Comparison of ENCODE assay signal across 38 cellular contexts in genomic region chr1:37090671-37091070, GRCh38. TPM values are rescaled to one million over a fixed set of nuclear protein-coding genes. Genes with fewer than 3 reads are reported as not detected.
DNase-seq lines count a peak whose midpoint lies in the region; ATAC-seq, FAIRE-seq and TF ChIP-seq lines count a peak whose summit lies in the region.
"Had no signal": no experiment of that assay in that cellular context is flagged by ENCODE, and none has a peak within 500 bp of the region (broad histone marks: within the 10 kb centered on the region; RNA-seq: fewer than 3 reads in every experiment).

No MANE protein-coding gene starts in this region.

- H3K36me3 ChIP-seq in HepG2 (replicated peaks in 1 of 2; ENCODE audit: control insufficient read depth in 1 of 2, insufficient read depth in 2 of 2, low read length in 2 of 2): no peaks in the 10 kb centered on the region
- no peaks in the 10 kb centered on the region for H3K36me3 ChIP-seq in right lobe of liver
- no peaks in the 10 kb centered on the region for H3K36me3 ChIP-seq in IMR-90 (ENCODE audit: control insufficient read depth, insufficient read depth, low read length)
- H3K36me3 ChIP-seq in K562 (ENCODE audit: control insufficient read depth, insufficient read depth, low read length): no peaks in the 10 kb centered on the region
- H3K36me3 ChIP-seq in right atrium auricular region: no peaks in the 10 kb centered on the region
- H3K36me3 ChIP-seq: BE2C; BLaER1; BLaER1 treated with 17β-estradiol and CSF1 and Interleukin-3, amounts not matched to agents 10 nM and 100 nM had no signal

- no peak overlapping the region for H4K91ac ChIP-seq in IMR-90 (ENCODE audit: insufficient read depth, low read depth, low read length)

- TF ChIP-seq EP300 in HepG2 (IDR thresholded peaks at IDR 0.05; ENCODE audit: low read depth in 2 of 2, low read length in 2 of 2) (no peak), HepG2 (CRISPR knock-in tag; IDR thresholded peaks at IDR 0.05; ENCODE audit: borderline replicate concordance) (no peak), A549 (IDR thresholded peaks at IDR 0.05) (no peak), K562 (IDR thresholded peaks at IDR 0.05; ENCODE audit: low read length) (no peak)

- DNase-seq in HepG2 (ENCODE audit: low spot score) (no peak), right lobe of liver (no peak), A549 (ENCODE audit: low read depth in 1 of 2, low spot score in 1 of 2) (no peak), IMR-90 (no peak), K562 (ENCODE audit: extremely low read depth in 1 of 4, low spot score in 3 of 4) (no peak), right atrium auricular region (ENCODE audit: low spot score) (no peak)
- no peak for DNase-seq in activated CD4-positive, alpha-beta T cell treated with anti-CD3 and anti-CD28 coated beads, Interleukin-2, amount 50 U/mL, for 48 hours
- DNase-seq: 8988T; ACHN; AML-193; BE2C; C1 segment of cervical spinal cord; Caco-2; Calu3; CD4-positive, alpha-beta memory T cell; CD4-positive, alpha-beta T cell; CD4-positive, CD25-positive, alpha-beta regulatory T cell; CD8-positive, alpha-beta memory T cell; CD8-positive, alpha-beta T cell; COR-L47; DMS 273 treated with DMSO at 0.1 percent for 48 hours; DMS153; DMS53; DMS79; DMS79 treated with DMSO at 0.1 percent for 48 hours; DND-41; EL had no signal

- no peaks in the 10 kb centered on the region for H3K79me1 ChIP-seq in IMR-90 (ENCODE audit: low read depth in 1 of 2, low read length in 2 of 2)

- H2BK5ac ChIP-seq in IMR-90 (ENCODE audit: low read depth, low read length, poor library complexity, severe bottlenecking): no peak overlapping the region

- no peak overlapping the region for H4K5ac ChIP-seq in IMR-90 (ENCODE audit: low read depth, low read length)

- H3K4me3 ChIP-seq in HepG2 (replicated peaks in 1 of 3; ENCODE audit: insufficient read depth in 1 of 3, low read depth in 2 of 3, low read length in 3 of 3) (no peak overlapping the region), right lobe of liver (no peak overlapping the region), A549 (no peak overlapping the region), IMR-90 (ENCODE audit: insufficient read depth, low read depth, low read length) (no peak overlapping the region), K562 (no peak overlapping the region), right atrium auricular region (no peak overlapping the region)
- H3K4me3 ChIP-seq: BLaER1; BLaER1 treated with 17β-estradiol and CSF1 and Interleukin-3, amounts not matched to agents 10 nM and 100 nM had no signal

- TF ChIP-seq POLR2A in HepG2 (IDR thresholded peaks at IDR 0.05; ENCODE audit: insufficient read depth in 1 of 2, low read depth in 2 of 2, low read length in 2 of 2): no peak
- TF ChIP-seq POLR2A in right lobe of liver (IDR thresholded peaks at IDR 0.05): no peak
- TF ChIP-seq POLR2A in A549 (IDR thresholded peaks at IDR 0.05; ENCODE audit: low read length): no peak
- TF ChIP-seq POLR2A in IMR-90 (IDR thresholded peaks at IDR 0.05; ENCODE audit: low read depth, low read length): no peak
- no peak for TF ChIP-seq POLR2A in K562 (conservative IDR thresholded peaks at IDR 0.05)

- H3K18ac ChIP-seq in IMR-90 (ENCODE audit: low read depth, low read length): no peak overlapping the region

- H3K9ac ChIP-seq in HepG2 (ENCODE audit: insufficient read depth, low read depth, low read length): no peak overlapping the region
- H3K9ac ChIP-seq in IMR-90 (ENCODE audit: low read depth, low read length): no peak overlapping the region
- H3K9ac ChIP-seq in K562 (ENCODE audit: insufficient read depth in 1 of 2, low read depth in 2 of 2, low read length in 2 of 2): no peak overlapping the region
- H3K9ac ChIP-seq: BLaER1; BLaER1 treated with 17β-estradiol and CSF1 and Interleukin-3, amounts not matched to agents 10 nM and 100 nM had no signal

- H3K79me2 ChIP-seq in HepG2 (ENCODE audit: insufficient read depth, low read length) (no peaks in the 10 kb centered on the region), K562 (ENCODE audit: control insufficient read depth, insufficient read depth, low read length) (no peaks in the 10 kb centered on the region)

- no peak for ATAC-seq in HepG2
- no peak for ATAC-seq in right lobe of liver
- no peak for ATAC-seq in A549
- no peak for ATAC-seq in IMR-90 (ENCODE audit: low read depth)
- no peak for ATAC-seq in K562
- ATAC-seq in GM18517 (IDR thresholded peaks at IDR 0.05; ENCODE audit: unreplicated experiment): no peak
- ATAC-seq: CD8-positive, alpha-beta T cell had no signal

- dilution Hi-C loops in IMR-90 (cut with HindIII; ENCODE audit: low sequenced_read_pairs, unreplicated experiment): no loop called here

- no peaks in the 10 kb centered on the region for H3K9me3 ChIP-seq in HepG2 (ENCODE audit: low read length)
- H3K9me3 ChIP-seq in right lobe of liver: no peaks in the 10 kb centered on the region
- H3K9me3 ChIP-seq in A549: no peaks in the 10 kb centered on the region
- no peaks in the 10 kb centered on the region for H3K9me3 ChIP-seq in IMR-90 (ENCODE audit: control insufficient read depth, insufficient read depth, low read length)
- H3K9me3 ChIP-seq in K562 (replicated peaks; ENCODE audit: control insufficient read depth, insufficient read depth, low read depth, low read length): no peaks in the 10 kb centered on the region
- no peaks in the 10 kb centered on the region for H3K9me3 ChIP-seq in right atrium auricular region
- H3K9me3 ChIP-seq: BE2C, Caco-2 had no signal

- no peak overlapping the region for H3K23ac ChIP-seq in IMR-90 (ENCODE audit: low read depth, low read length)

- H2AK5ac ChIP-seq in IMR-90 (ENCODE audit: low read depth, low read length): no peak overlapping the region

- no peak for TF ChIP-seq RAD21 in HepG2 (CRISPR knock-in tag; IDR thresholded peaks at IDR 0.05)
- no peak for TF ChIP-seq RAD21 in A549 (conservative IDR thresholded peaks at IDR 0.05 in 1 of 2, IDR thresholded peaks at IDR 0.05 in 1 of 2)
- TF ChIP-seq RAD21 in IMR-90 (IDR thresholded peaks at IDR 0.05; ENCODE audit: low read length): no peak
- TF ChIP-seq RAD21 in K562 (CRISPR knock-in tag; conservative IDR thresholded peaks at IDR 0.05 in 1 of 2, IDR thresholded peaks at IDR 0.05 in 1 of 2): no peak

- H3K14ac ChIP-seq in IMR-90 (replicated peaks; ENCODE audit: low read depth, low read length): no peak overlapping the region

- no peak overlapping the region for H2BK20ac ChIP-seq in IMR-90 (ENCODE audit: low read depth, low read length)

- 45% methylated on average over 2 of the region's 2 CpGs for WGBS in HepG2 (ENCODE audit: low lambda C conversion rate)
- no CpG with 5 or more reads among the region's 2 CpGs for WGBS in right lobe of liver (ENCODE audit: insufficient coverage, low coverage, low lambda C conversion rate, missing lambda C conversion rate)
- 27% methylated on average over 2 of the region's 2 CpGs for WGBS in A549 (ENCODE audit: missing lambda C conversion rate)
- WGBS in IMR-90 (ENCODE audit: extremely low coverage in 2 of 2, insufficient read length in 1 of 2), 2 experiments: no CpG with 5 or more reads among the region's 2 CpGs
- 2% methylated on average over 2 of the region's 2 CpGs for WGBS in K562 (ENCODE audit: insufficient coverage, low coverage, missing lambda C conversion rate)

- CTCF ChIA-PET in HepG2 (lab: Yijun Ruan, JAX; ENCODE audit: low intra/inter-chr PET ratio, low total read pairs): no interaction called here
- CTCF ChIA-PET in A549 (lab: Yijun Ruan, JAX): interaction anchor here (1.3 kb wide), 1 partner anchor 344 kb away, joined by 3 read pairs; no protein-coding TSS in a partner anchor
- CTCF ChIA-PET in IMR-90 (lab: Yijun Ruan, JAX): no interaction called here
- CTCF ChIA-PET in K562 (lab: Yijun Ruan, JAX; ENCODE audit: low intra/inter-chr PET ratio): no interaction called here

- H3K27ac ChIP-seq in HepG2 (ENCODE audit: extremely low read length, insufficient read depth, low read length) (no peak overlapping the region), right lobe of liver (no peak overlapping the region), A549 (no peak overlapping the region), IMR-90 (ENCODE audit: insufficient read depth, low read length) (no peak overlapping the region), K562 (ENCODE audit: extremely low read depth, low read depth, low read length) (no peak overlapping the region), right atrium auricular region (no peak overlapping the region)
- H3K27ac ChIP-seq: 22Rv1; BLaER1; BLaER1 treated with 17β-estradiol and CSF1 and Interleukin-3, amounts not matched to agents 10 nM and 100 nM; C4-2B had no signal

- H4K20me1 ChIP-seq in HepG2 (ENCODE audit: insufficient read depth, low read length): no peaks in the 10 kb centered on the region
- H4K20me1 ChIP-seq in IMR-90 (ENCODE audit: insufficient read depth, low read length): no peaks in the 10 kb centered on the region
- no peaks in the 10 kb centered on the region; the same call in 1 of the 2 replicates for H4K20me1 ChIP-seq in K562 (replicated peaks; ENCODE audit: control insufficient read depth, insufficient read depth, low read length)
- H4K20me1 ChIP-seq: BLaER1; BLaER1 treated with 17β-estradiol and CSF1 and Interleukin-3, amounts not matched to agents 10 nM and 100 nM had no signal

- POLR2A ChIA-PET in HepG2 (lab: Yijun Ruan, JAX) (no interaction called here), A549 (lab: Yijun Ruan, JAX) (no interaction called here), IMR-90 (lab: Charles Lee; ENCODE audit: unreplicated experiment) (no interaction called here), K562 (lab: Yijun Ruan, JAX) (interaction anchor here (0.6 kb wide), 1 partner anchor 8 kb away, joined by 3 read pairs; no protein-coding TSS in a partner anchor)

- BruUV-seq in HepG2 (replicated peaks; lab: Mats Ljungman, UMichigan) (no TSS peak), IMR-90 (replicated peaks; lab: Mats Ljungman, UMichigan) (no TSS peak), K562 (replicated peaks; lab: Mats Ljungman, UMichigan) (no TSS peak)

- no peak overlapping the region for H4K8ac ChIP-seq in IMR-90 (ENCODE audit: low read depth in 2 of 2, low read length in 2 of 2)

- no peak overlapping the region for H3K4ac ChIP-seq in IMR-90 (ENCODE audit: low read depth, low read length)

- intact Hi-C loops in HepG2 (cut with micrococcal nuclease; ENCODE audit: unreplicated experiment): no loop called here
- intact Hi-C loops in right lobe of liver (cut with DNase I): no loop called here
- intact Hi-C loops in IMR-90 (cut with micrococcal nuclease): no loop called here
- intact Hi-C loops in K562 (cut with micrococcal nuclease): loop anchor here (10.0 kb wide), 2 partner anchors 234 to 344 kb away; no protein-coding TSS in a partner anchor

- H2BK15ac ChIP-seq in IMR-90 (ENCODE audit: low read depth, low read length): no peak overlapping the region

- H2AFZ ChIP-seq in HepG2 (ENCODE audit: low read length) (no peak overlapping the region), IMR-90 (replicated peaks; ENCODE audit: low read length, poor library complexity) (no peak overlapping the region), K562 (ENCODE audit: low read depth, low read length) (no peak overlapping the region)

- H3K4me1 ChIP-seq in HepG2 (ENCODE audit: insufficient read depth, low read length) (no peaks in the 10 kb centered on the region), right lobe of liver (no peaks in the 10 kb centered on the region), A549 (no peaks in the 10 kb centered on the region), IMR-90 (ENCODE audit: control insufficient read depth, insufficient read depth, low read length) (no peaks in the 10 kb centered on the region), K562 (replicated peaks in 1 of 2; ENCODE audit: control insufficient read depth in 2 of 2, insufficient read depth in 2 of 2, low read length in 2 of 2) (no peaks in the 10 kb centered on the region), right atrium auricular region (no peaks in the 10 kb centered on the region)
- H3K4me1 ChIP-seq: BE2C, Caco-2 had no signal

- H3K27me3 ChIP-seq in HepG2 (ENCODE audit: control insufficient read depth in 1 of 2, insufficient read depth in 2 of 2, low read length in 2 of 2) (peaks cover 0 to 2% of the 10 kb centered on the region in 2 experiments; a peak in 2 of 5 replicates), right lobe of liver (no peaks in the 10 kb centered on the region), IMR-90 (ENCODE audit: control insufficient read depth, insufficient read depth, low read length) (no peaks in the 10 kb centered on the region), K562 (ENCODE audit: control insufficient read depth in 2 of 2, insufficient read depth in 2 of 2, low read length in 2 of 2) (no peaks in the 10 kb centered on the region), right atrium auricular region (no peaks in the 10 kb centered on the region)
- H3K27me3 ChIP-seq: BE2C; BLaER1; BLaER1 treated with 17β-estradiol and CSF1 and Interleukin-3, amounts not matched to agents 10 nM and 100 nM had no signal

- no peak overlapping the region for H2BK120ac ChIP-seq in IMR-90 (ENCODE audit: low read depth, low read length)

- H3K9me1 ChIP-seq in IMR-90 (ENCODE audit: insufficient read depth, low read length): no peaks in the 10 kb centered on the region
- H3K9me1 ChIP-seq in K562 (ENCODE audit: control insufficient read depth, insufficient read depth, low read length): no peaks in the 10 kb centered on the region

- no peak for TF ChIP-seq CTCF in HepG2 (CRISPR knock-in tag; IDR thresholded peaks at IDR 0.05)
- no peak for TF ChIP-seq CTCF in right lobe of liver (IDR thresholded peaks at IDR 0.05)
- TF ChIP-seq CTCF in A549 (IDR thresholded peaks at IDR 0.05): no peak
- TF ChIP-seq CTCF in IMR-90 (conservative IDR thresholded peaks at IDR 0.05; ENCODE audit: low read depth, low read length): no peak
- no peak for TF ChIP-seq CTCF in K562 (IDR thresholded peaks at IDR 0.05 in 2 of 3, conservative IDR thresholded peaks at IDR 0.05 in 1 of 3; ENCODE audit: insufficient read depth in 2 of 3, low read depth in 1 of 3, low read length in 3 of 3)
- TF ChIP-seq CTCF in right atrium auricular region (IDR thresholded peaks at IDR 0.05): no peak

- no peak overlapping the region for H2AK9ac ChIP-seq in IMR-90 (replicated peaks; ENCODE audit: low read depth, low read length, poor library complexity)

- no peak for FAIRE-seq in HepG2 (lab: Jason Lieb, UNC)
- FAIRE-seq in A549 (lab: Jason Lieb, UNC): no peak
- FAIRE-seq in K562 (lab: Jason Lieb, UNC): no peak
- FAIRE-seq: A204.1, D721Med had no signal

- H3K4me2 ChIP-seq in HepG2 (ENCODE audit: low read depth, low read length) (no peak overlapping the region), A549 (no peak overlapping the region), IMR-90 (ENCODE audit: low read depth, low read length) (no peak overlapping the region), K562 (ENCODE audit: insufficient read depth, low read length) (no peak overlapping the region)
- H3K4me2 ChIP-seq: BLaER1; BLaER1 treated with 17β-estradiol and CSF1 and Interleukin-3, amounts not matched to agents 10 nM and 100 nM had no signal

- H3K56ac ChIP-seq in IMR-90 (ENCODE audit: extremely low read depth, insufficient read depth, low read length): no peak overlapping the region

- in situ Hi-C loops in HepG2 (cut with HindIII; ENCODE audit: extremely low pct_ligation_motif_present, low pct_unique_long_range_greater_than_20kb) (no loop called here), IMR-90 (cut with MboI; ENCODE audit: low sequenced_read_pairs) (no loop called here), K562 (cut with MboI) (no loop called here)

RNA-seq across cellular contexts. Expression of gene GRIK3, which starts 56.4 kb away (rescaled TPM):
- total RNA-seq in HepG2 (2016; rRNA removed; fragmentation: Illumina TruSeq; extraction: Trizol) (not detected in 2 replicates), right lobe of liver (under 1 TPM in 1 of 6 experiments, not detected in 5; 0.07 TPM), IMR-90 (2012; rRNA removed) (not detected in 2 replicates), K562 (2014; rRNA removed) (not detected in 2 replicates), K562 (2014; rRNA removed; fragmentation: Illumina TruSeq; extraction: Trizol) (not detected in 2 replicates), K562 (2015; rRNA removed; fragmentation: Illumina TruSeq; extraction: Trizol) (not detected in 2 replicates), K562 (2021) (not detected in 2 replicates), right atrium auricular region (under 1 TPM; 0.30 to 0.55 TPM)
- total RNA-seq in HepG2 (2016; cell fraction: cytosol; rRNA removed; fragmentation: Illumina TruSeq; extraction: Trizol; ENCODE audit: low read depth): not detected in 2 replicates
- total RNA-seq in HepG2 (2016; cell fraction: insoluble cytoplasmic fraction; rRNA removed; fragmentation: Illumina TruSeq; extraction: Trizol): not detected in 2 replicates
- total RNA-seq in HepG2 (2016; cell fraction: membrane; rRNA removed; fragmentation: Illumina TruSeq; extraction: Trizol): not detected in 2 replicates
- total RNA-seq in HepG2 (2016; cell fraction: nucleus; rRNA removed; fragmentation: Illumina TruSeq; extraction: Trizol): not detected in 2 replicates
- polyA plus RNA-seq in HepG2 (2011; rRNA removed) (not detected in 2 replicates), A549 (2011; rRNA removed) (not detected in 2 replicates), A549 (2017; fragmentation: RNase III; extraction: RNeasy Plus Mini Kit Qiagen cat#74134 plus additional on column Dnase treatment) (not detected in 3 replicates), IMR-90 (2012; rRNA removed) (not detected in 2 replicates), K562 (2011; rRNA removed) (not detected in 2 replicates), K562 (2014; fragmentation: Illumina TruSeq; extraction: Trizol) (not detected in 2 replicates), K562 (2014; fragmentation: Nextera tagmentation; extraction: Ambion mirVana) (not detected), K562 (2014; rRNA removed) (not detected in 2 replicates)
- not detected in 2 replicates for polyA plus RNA-seq in HepG2 (2011; cell fraction: cytosol; rRNA removed)
- not detected in 2 replicates for polyA plus RNA-seq in HepG2 (2011; cell fraction: nucleus; rRNA removed)
- polyA plus RNA-seq in HepG2 (2012): not detected in 2 replicates
- polyA plus RNA-seq in HepG2 (2016; cell fraction: cytosol; fragmentation: Illumina TruSeq; extraction: Trizol; ENCODE audit: low read depth): not detected in 2 replicates
- polyA plus RNA-seq in HepG2 (2016; cell fraction: insoluble cytoplasmic fraction; fragmentation: Illumina TruSeq; extraction: Trizol; ENCODE audit: low read depth): not detected in 2 replicates
- not detected in 2 replicates for polyA plus RNA-seq in HepG2 (2016; cell fraction: membrane; fragmentation: Illumina TruSeq; extraction: Trizol; ENCODE audit: low read depth)
- polyA plus RNA-seq in HepG2 (2016; cell fraction: nucleus; fragmentation: Illumina TruSeq; extraction: Trizol; ENCODE audit: insufficient read depth, low read depth): not detected in 2 replicates
- not detected in 2 replicates for polyA minus RNA-seq in HepG2 (2011; rRNA and poly(A)+ RNA removed; ENCODE audit: low replicate concordance)
- not detected in 2 replicates for polyA minus RNA-seq in HepG2 (2011; cell fraction: cytosol; rRNA and poly(A)+ RNA removed)
- not detected in 2 replicates for polyA minus RNA-seq in HepG2 (2011; cell fraction: nucleus; rRNA and poly(A)+ RNA removed)
- polyA plus RNA-seq in A549 (2012; cell fraction: cytosol; rRNA removed): not detected in 2 replicates
- polyA plus RNA-seq in A549 (2012; cell fraction: nucleus; rRNA removed): not detected in 2 replicates
- not detected in 2 replicates for polyA minus RNA-seq in A549 (2011; rRNA and poly(A)+ RNA removed)
- not detected in 2 replicates for polyA plus RNA-seq in IMR-90 (2012; cell fraction: cytosol; rRNA removed)
- polyA plus RNA-seq in IMR-90 (2012; cell fraction: nucleus; rRNA removed; ENCODE audit: low replicate concordance): not detected in 2 replicates
- not detected in 2 replicates for total RNA-seq in K562 (2011; cell fraction: chromatin; rRNA removed; ENCODE audit: low replicate concordance)
- total RNA-seq in K562 (2011; cell fraction: nucleolus; rRNA removed): not detected in 2 replicates
- total RNA-seq in K562 (2011; cell fraction: nucleoplasm; rRNA removed): not detected in 2 replicates
- not detected in 2 replicates for polyA plus RNA-seq in K562 (2011; cell fraction: cytosol; rRNA removed)
- not detected in 2 replicates for polyA plus RNA-seq in K562 (2011; cell fraction: nucleus; rRNA removed)
- 0.03 TPM in 1 of 2 replicates, not detected in the other for polyA plus RNA-seq in K562 (2012)
- not detected in 2 replicates for polyA minus RNA-seq in K562 (2011; rRNA and poly(A)+ RNA removed)
- not detected in 2 replicates for polyA minus RNA-seq in K562 (2011; cell fraction: cytosol; rRNA and poly(A)+ RNA removed)
- not detected in 2 replicates for polyA minus RNA-seq in K562 (2011; cell fraction: nucleus; rRNA and poly(A)+ RNA removed)
- total RNA-seq: A172; Caco-2; Calu3; CD4-positive, alpha-beta memory T cell; CD4-positive, alpha-beta T cell; CD4-positive, CD25-positive, alpha-beta regulatory T cell; CD8-positive, alpha-beta memory T cell; CD8-positive, alpha-beta T cell had no signal
- polyA plus RNA-seq: AG04450; BJ; CD14-positive monocyte; CD4-positive, alpha-beta memory T cell; CD4-positive, CD25-positive, alpha-beta regulatory T cell; CD8-positive, alpha-beta memory T cell had no signal

Comparison
In these comparisons a context has a peak if more than half of its experiments do, and no peak if none do; other contexts are left out.
1. Of the 241 proteins assayed by ChIP-seq in both HepG2 and K562: peak only in HepG2: MAFF and MAFK; only in K562: MAFG; in both: none; in neither: 238.